ENCODE assay signal across 8 cellular contexts in genomic region chr16:2023098-2023925, GRCh38. TPM values are rescaled to one million over a fixed set of nuclear protein-coding genes. Genes with fewer than 3 reads are reported as not detected.
A peak's percentile ranks its signal among the peaks of the same experiment; 100 is the strongest.
DNase-seq lines count a peak whose midpoint lies in the region; ATAC-seq and TF ChIP-seq lines count a peak whose summit lies in the region.

No MANE protein-coding gene starts in this region.

- peak overlapping the region; percentile 66 to 95 (median 79) for H3K27ac Mint-ChIP-seq in naive thymus-derived CD4-positive, alpha-beta T cell
- H3K27ac Mint-ChIP-seq in stimulated activated memory B cell treated with anti-CD40 and anti-IgM and Interleukin-4, amounts not matched to agents 10 μg/mL and 1 μg/mL and 100 μg/mL, for 72 hours = peak overlapping the region; percentile 75

- ATAC-seq in GM19351 (IDR thresholded peaks at IDR 0.05; ENCODE audit: unreplicated experiment) = peak; percentile 61
- peak; percentile 80 for ATAC-seq in Panc1
- peak; percentile 99 for ATAC-seq in naive thymus-derived CD4-positive, alpha-beta T cell
- ATAC-seq in stimulated activated memory B cell treated with anti-CD40 and anti-IgM and Interleukin-4, amounts not matched to agents 10 μg/mL and 1 μg/mL and 100 μg/mL, for 72 hours = peak; percentile 88

- H3K27me3 ChIP-seq in HUES6 (ENCODE audit: control insufficient read depth, insufficient read depth, low read length) (peaks cover 64% of the 10 kb centered on the region), Panc1 (ENCODE audit: control insufficient read depth, insufficient read depth, low read length) (no peaks in the 10 kb centered on the region)
- H3K27me3 ChIP-seq in naive thymus-derived CD4-positive, alpha-beta T cell (ENCODE audit: control insufficient read depth in 2 of 2, insufficient read depth in 2 of 2, low read length in 2 of 2) = peaks cover 0 to 8% of the 10 kb centered on the region in 2 donors

- intact Hi-C loops in Panc1 (cut with micrococcal nuclease; ENCODE audit: unreplicated experiment) = loop anchor here (10.0 kb wide), 1 partner anchor 121 kb away; the partner anchor contains the start of gene RAB26
- intact Hi-C loops in naive thymus-derived CD4-positive, alpha-beta T cell (cut with micrococcal nuclease) = loop anchor here (1.0 kb wide), 10 partner anchors 14 to 478 kb away; partner anchors contain the start of genes NTHL1 (in 2 of the 2), TSC2 (in 2 of the 2), ECI1 (in 1 of the 2) and MLST8 (in 1 of the 2)

- H3K4me1 Mint-ChIP-seq in naive thymus-derived CD4-positive, alpha-beta T cell = peaks cover 13 to 30% (median 22%) of the 10 kb centered on the region in 7 donors
- peaks cover 33% of the 10 kb centered on the region for H3K4me1 Mint-ChIP-seq in stimulated activated memory B cell treated with anti-CD40 and anti-IgM and Interleukin-4, amounts not matched to agents 10 μg/mL and 1 μg/mL and 100 μg/mL, for 72 hours

- H3K27ac ChIP-seq in HUES6 (ENCODE audit: low read depth, low read length) (no peak overlapping the region), Panc1 (ENCODE audit: low read length) (peak overlapping the region; percentile 79)
- H3K27ac ChIP-seq in naive thymus-derived CD4-positive, alpha-beta T cell (ENCODE audit: low read depth, low read length) = peak overlapping the region; percentile 67

- peak overlapping the region; percentile 64 for H3K4me3 ChIP-seq in HUES6 (ENCODE audit: low read depth, low read length)
- H3K4me3 ChIP-seq in Panc1 (ENCODE audit: low read depth in 2 of 2, low read length in 2 of 2) = peak overlapping the region; percentile 35 to 47
- H3K4me3 ChIP-seq in fibroblast of mammary gland (ENCODE audit: control insufficient read depth, low read depth, low read length) = peak overlapping the region; percentile 35
- H3K4me3 ChIP-seq in naive thymus-derived CD4-positive, alpha-beta T cell (ENCODE audit: low read length) = peak overlapping the region; percentile 34

- POLR2A ChIA-PET in Panc1 (lab: Charles Lee) = interaction anchor here (0.5 to 1.1 kb wide), 3 partner anchors 22 to 131 kb away, joined by 3 to 5 read pairs (median 3); no protein-coding TSS in a partner anchor
- POLR2A ChIA-PET in naive thymus-derived CD4-positive, alpha-beta T cell (lab: Charles Lee) = interaction anchor here (0.6 to 4.3 kb wide), 7 partner anchors 8 to 251 kb away, joined by 3 to 32 read pairs (median 4); partner anchors contain the start of genes EME2, MRPS34, PKD1 and TRAF7

- H3K9me3 ChIP-seq in HUES6 (ENCODE audit: control insufficient read depth, insufficient read depth, low read depth, low read length) = no peaks in the 10 kb centered on the region
- no peaks in the 10 kb centered on the region for H3K9me3 ChIP-seq in Panc1 (ENCODE audit: control insufficient read depth, insufficient read depth, low read depth, low read length)
- no peaks in the 10 kb centered on the region for H3K9me3 ChIP-seq in naive thymus-derived CD4-positive, alpha-beta T cell (ENCODE audit: control insufficient read depth in 2 of 3, low read length in 3 of 3)

- H3K27me3 Mint-ChIP-seq in naive thymus-derived CD4-positive, alpha-beta T cell = peaks cover 7 to 58% (median 15%) of the 10 kb centered on the region in 5 donors
- H3K27me3 Mint-ChIP-seq in stimulated activated memory B cell treated with anti-CD40 and anti-IgM and Interleukin-4, amounts not matched to agents 10 μg/mL and 1 μg/mL and 100 μg/mL, for 72 hours = peaks cover 74% of the 10 kb centered on the region

- TF ChIP-seq CTCF in Panc1 (IDR thresholded peaks at IDR 0.05) (peak; percentile 96), fibroblast of mammary gland (conservative IDR thresholded peaks at IDR 0.05; ENCODE audit: control insufficient read depth, insufficient read depth, low read depth, low read length) (peak; percentile 74)

- peak overlapping the region; percentile 56 to 83 (median 76) for H3K4me3 Mint-ChIP-seq in naive thymus-derived CD4-positive, alpha-beta T cell
- peak overlapping the region; percentile 72 for H3K4me3 Mint-ChIP-seq in stimulated activated memory B cell treated with anti-CD40 and anti-IgM and Interleukin-4, amounts not matched to agents 10 μg/mL and 1 μg/mL and 100 μg/mL, for 72 hours

- CTCF ChIA-PET in Panc1 (lab: Charles Lee) = interaction anchor here (0.6 to 1.7 kb wide), 10 partner anchors 8 to 215 kb away, joined by 3 to 22 read pairs (median 5); partner anchors contain the start of genes NTHL1 and TSC2
- CTCF ChIA-PET in naive thymus-derived CD4-positive, alpha-beta T cell (lab: Charles Lee) = interaction anchor here (1.0 to 5.0 kb wide), 3 partner anchors 24 to 128 kb away, joined by 5 to 42 read pairs (median 6); partner anchors contain the start of genes NTHL1 and TSC2

- DNase-seq in CD1c-positive myeloid dendritic cell (ENCODE audit: extremely low spot score) (peak; percentile 97), Panc1 (ENCODE audit: low read depth, low spot score) (peak; percentile 63), activated T-helper 1 cell treated with Interleukin-2 at 50 U/mL for 16 hours (ENCODE audit: low read depth) (peak; percentile 97), fibroblast of mammary gland (ENCODE audit: low read depth) (peak; percentile 80)
- peak; percentile 88 to 98 (median 93) for DNase-seq in naive thymus-derived CD4-positive, alpha-beta T cell

- BruUV-seq in Panc1 (replicated peaks; lab: Mats Ljungman, UMichigan) = no TSS peak

- peaks cover 0 to 5% (median 0%) of the 10 kb centered on the region in 11 donors for H3K9me3 Mint-ChIP-seq in naive thymus-derived CD4-positive, alpha-beta T cell
- H3K9me3 Mint-ChIP-seq in stimulated activated memory B cell treated with anti-CD40 and anti-IgM and Interleukin-4, amounts not matched to agents 10 μg/mL and 1 μg/mL and 100 μg/mL, for 72 hours = no peaks in the 10 kb centered on the region

- H3K36me3 ChIP-seq in HUES6 (ENCODE audit: control insufficient read depth, insufficient read depth, low read length) (no peaks in the 10 kb centered on the region), Panc1 (ENCODE audit: control insufficient read depth, insufficient read depth, low read length) (no peaks in the 10 kb centered on the region; the same call in 1 of the 2 replicates)
- no peaks in the 10 kb centered on the region for H3K36me3 ChIP-seq in naive thymus-derived CD4-positive, alpha-beta T cell (ENCODE audit: control insufficient read depth in 2 of 3, insufficient read depth in 3 of 3, low read length in 3 of 3)

- no peaks in the 10 kb centered on the region for H3K36me3 Mint-ChIP-seq in naive thymus-derived CD4-positive, alpha-beta T cell
- H3K36me3 Mint-ChIP-seq in stimulated activated memory B cell treated with anti-CD40 and anti-IgM and Interleukin-4, amounts not matched to agents 10 μg/mL and 1 μg/mL and 100 μg/mL, for 72 hours = no peaks in the 10 kb centered on the region

- H3K4me1 ChIP-seq in HUES6 (ENCODE audit: control insufficient read depth, insufficient read depth, low read length) (peaks cover 17% of the 10 kb centered on the region), Panc1 (ENCODE audit: control insufficient read depth, insufficient read depth, low read length) (peaks cover 24% of the 10 kb centered on the region)
- H3K4me1 ChIP-seq in naive thymus-derived CD4-positive, alpha-beta T cell (ENCODE audit: control insufficient read depth in 2 of 2, insufficient read depth in 2 of 2, low read length in 2 of 2) = peaks cover 14 to 20% of the 10 kb centered on the region in 2 donors

- in situ Hi-C loops in Panc1 (cut with HindIII; ENCODE audit: low pct_unique_long_range_greater_than_20kb, low sequenced_read_pairs) = no loop called here

- peak overlapping the region; percentile 41 for H3K9ac ChIP-seq in HUES6 (ENCODE audit: low read length)

RNA-seq across cellular contexts. Expression of gene NHERF2, which starts 3.4 kb away (rescaled TPM):
- 174 TPM for total RNA-seq in Panc1 (2021; ENCODE audit: unreplicated experiment)
- polyA plus RNA-seq in Panc1 (2012; ENCODE audit: insufficient read length) = 287 TPM
- total RNA-seq in naive thymus-derived CD4-positive, alpha-beta T cell = 1 to 10 TPM; 2.5 to 3.8 (median 3.6) TPM
- under 1 TPM; 0.33 to 0.56 TPM for polyA plus RNA-seq in naive thymus-derived CD4-positive, alpha-beta T cell

RNA-seq across cellular contexts. Expression of gene NPW, which starts 3.7 kb away (rescaled TPM):
- total RNA-seq in Panc1 (2021; ENCODE audit: unreplicated experiment) = 15.3 TPM
- 42.9 TPM for polyA plus RNA-seq in Panc1 (2012; ENCODE audit: insufficient read length)
- 1 to 10 TPM in 1 of 5 experiments, under 1 TPM in 1, not detected in 3; 0.53 to 1.7 TPM for total RNA-seq in naive thymus-derived CD4-positive, alpha-beta T cell
- not detected for polyA plus RNA-seq in naive thymus-derived CD4-positive, alpha-beta T cell

RNA-seq across cellular contexts. Expression of gene ZNF598, which starts 13.7 kb away (rescaled TPM):
- 85.7 TPM for total RNA-seq in Panc1 (2021; ENCODE audit: unreplicated experiment)
- 64.6 TPM for polyA plus RNA-seq in Panc1 (2012; ENCODE audit: insufficient read length)
- 10 to 100 TPM; 44.3 to 63.2 (median 49.8) TPM for total RNA-seq in naive thymus-derived CD4-positive, alpha-beta T cell
- 1 to 10 TPM; 1.9 to 9.4 TPM for polyA plus RNA-seq in naive thymus-derived CD4-positive, alpha-beta T cell

RNA-seq across cellular contexts. Expression of gene NTHL1, which starts 24.3 kb away (rescaled TPM):
- total RNA-seq in Panc1 (2021; ENCODE audit: unreplicated experiment) = 39.8 TPM
- 71.0 TPM for polyA plus RNA-seq in Panc1 (2012; ENCODE audit: insufficient read length)
- 10 to 100 TPM in 1 of 5 experiments, 1 to 10 TPM in 4; 4.4 to 27.0 (median 7.5) TPM for total RNA-seq in naive thymus-derived CD4-positive, alpha-beta T cell
- 10 to 100 TPM; 16.3 to 17.5 TPM for polyA plus RNA-seq in naive thymus-derived CD4-positive, alpha-beta T cell

RNA-seq across cellular contexts. Expression of gene TSC2, which starts 24.5 kb away (rescaled TPM):
- total RNA-seq in Panc1 (2021; ENCODE audit: unreplicated experiment) = 115 TPM
- 138 TPM for polyA plus RNA-seq in Panc1 (2012; ENCODE audit: insufficient read length)
- total RNA-seq in naive thymus-derived CD4-positive, alpha-beta T cell = 100 to 1,000 TPM; 126 to 155 (median 147) TPM
- polyA plus RNA-seq in naive thymus-derived CD4-positive, alpha-beta T cell = 10 to 100 TPM; 27.5 to 53.6 TPM

Comparison
In these comparisons a context has a peak if more than half of its experiments do, and no peak if none do; other contexts are left out.
1. RNA of gene NHERF2, which starts 3.4 kb away (total RNA-seq): 174 TPM in Panc1 (single experiment); 2.5 to 3.8 TPM in naive thymus-derived CD4-positive, alpha-beta T cell; every median in the first group is over 10 times any median in the second.
2. Peak in every context shown above with its lines, with median percentiles within 50 percentile points of each other: DNase-seq, ATAC-seq and H3K4me3 ChIP-seq.